Comparison of ENCODE assay signal across 10 cellular contexts in genomic region chr3:123724306-123724705, GRCh38.
DNase-seq lines count a peak whose midpoint lies in the region; ATAC-seq and TF ChIP-seq lines count a peak whose summit lies in the region.
"Had no signal": no experiment of that assay in that cellular context is flagged by ENCODE, and none has a peak within 500 bp of the region (broad histone marks: within the 10 kb centered on the region; RNA-seq: fewer than 3 reads in every experiment).

No MANE protein-coding gene starts in this region.

- no peak overlapping the region for H2BK120ac ChIP-seq in H9 (ENCODE audit: low read depth, low read length, poor library complexity, severe bottlenecking)

- H3K9me3 ChIP-seq in H9 (ENCODE audit: control insufficient read depth, low read depth, low read length) (no peaks in the 10 kb centered on the region), sigmoid colon (no peaks in the 10 kb centered on the region)

- no peak overlapping the region for H3T11ph ChIP-seq in H9 (ENCODE audit: low read length)

- H3K4me2 ChIP-seq in H9 (ENCODE audit: insufficient read depth, insufficient read length, low read length), result no peak overlapping the region

- H3K27ac Mint-ChIP-seq in H9, result no peak overlapping the region
- H3K27ac Mint-ChIP-seq: activated CD4-positive, alpha-beta T cell treated with anti-CD3 and anti-CD28 coated beads, Interleukin-2, amount 10 ng/mL, durations not matched to agents 7 days and 5 days; dendritic cell treated with granulocyte-macrophage colony-stimulating factor and Interleukin-4, amounts not matched to agents 40 ng/mL and 50 ng/mL, for 4 days had no signal

- no peaks in the 10 kb centered on the region for H3K27me3 Mint-ChIP-seq in H9 (ENCODE audit: low read depth)

- no peak overlapping the region for H2BK12ac ChIP-seq in H9 (ENCODE audit: insufficient read length, low read depth, low read length)

- H3K9me3 Mint-ChIP-seq in H9, result no peaks in the 10 kb centered on the region
- H3K9me3 Mint-ChIP-seq: activated CD4-positive, alpha-beta T cell treated with anti-CD3 and anti-CD28 coated beads, Interleukin-2, amount 10 ng/mL, durations not matched to agents 7 days and 5 days; dendritic cell treated with granulocyte-macrophage colony-stimulating factor and Interleukin-4, amounts not matched to agents 40 ng/mL and 50 ng/mL, for 4 days had no signal

- TF ChIP-seq CTCF in H9 (conservative IDR thresholded peaks at IDR 0.05) (peak; percentile 59), fibroblast of pulmonary artery (IDR thresholded peaks at IDR 0.05; ENCODE audit: low read length, missing control alignments) (peak; percentile 33), sigmoid colon (IDR thresholded peaks at IDR 0.05) (no peak)

- H3K36me3 ChIP-seq in sigmoid colon, result no peaks in the 10 kb centered on the region

- H3K56ac ChIP-seq in H9 (ENCODE audit: insufficient read length, low read depth, low read length), result no peak overlapping the region

- no peak for TF ChIP-seq POLR2A in sigmoid colon (IDR thresholded peaks at IDR 0.05)

- no peak overlapping the region for H2BK20ac ChIP-seq in H9 (ENCODE audit: low read depth, low read length, poor library complexity, severe bottlenecking)

- DNase-seq in H9 (peak; percentile 47), fibroblast of pulmonary artery (ENCODE audit: low read depth) (peak; percentile 33), sigmoid colon (no peak), DMS114 treated with DMSO at 0.1 percent for 48 hours (lab: John Stamatoyannopoulos, UW; ENCODE audit: unreplicated experiment) (no peak), Right ventricle myocardium superior (no peak)
- DNase-seq: stimulated activated CD4-positive, alpha-beta T cell treated with anti-CD3 and anti-CD28 coated beads, Interleukin-4, amount 100 ng/mL, for 4 hours had no signal

- H2AK5ac ChIP-seq in H9 (ENCODE audit: insufficient read length, low read length), result no peak overlapping the region

- H2BK15ac ChIP-seq in H9 (ENCODE audit: low read depth, low read length), result no peak overlapping the region

- H4K91ac ChIP-seq in H9 (ENCODE audit: insufficient read length, low read depth, low read length), result no peak overlapping the region

- H3K4me3 ChIP-seq in fibroblast of pulmonary artery (replicated peaks; ENCODE audit: low read depth, low read length), result no peak overlapping the region
- no peak overlapping the region for H3K4me3 ChIP-seq in sigmoid colon

- ATAC-seq in SK-N-SH treated with all-trans-retinoic acid at 6 μM for 48 hours (peak; percentile 2; the same call in 1 of the 3 replicates), Right ventricle myocardium superior (ENCODE audit: poor library complexity) (no peak), GM19397 (IDR thresholded peaks at IDR 0.05; ENCODE audit: unreplicated experiment) (no peak)

- H3K4me1 Mint-ChIP-seq in H9, result peaks cover 2% of the 10 kb centered on the region in 2 experiments; a peak in 2 of 4 replicates
- H3K4me1 Mint-ChIP-seq: activated CD4-positive, alpha-beta T cell treated with anti-CD3 and anti-CD28 coated beads, Interleukin-2, amount 10 ng/mL, durations not matched to agents 7 days and 5 days had no signal

- H4K20me1 ChIP-seq in H9 (ENCODE audit: control insufficient read depth, insufficient read depth, insufficient read length), result no peaks in the 10 kb centered on the region

- H3K18ac ChIP-seq in H9 (ENCODE audit: insufficient read length, low read depth, low read length), result no peak overlapping the region

- H3K14ac ChIP-seq in H9 (ENCODE audit: insufficient read depth, low read length), result no peak overlapping the region

- no peak overlapping the region for H2BK5ac ChIP-seq in H9 (ENCODE audit: insufficient read length, low read length)

- no peaks in the 10 kb centered on the region for H3K79me1 ChIP-seq in H9 (ENCODE audit: insufficient read depth, low read depth, low read length, poor library complexity, severe bottlenecking)

- no peaks in the 10 kb centered on the region for H3K23me2 ChIP-seq in H9 (ENCODE audit: insufficient read length, low read depth, low read length, poor library complexity, severe bottlenecking)

- intact Hi-C loops in sigmoid colon (cut with DNase I) (no loop called here), Right ventricle myocardium superior (cut with DNase I) (no loop called here)

- no peak overlapping the region for H3K27ac ChIP-seq in H9 (ENCODE audit: insufficient read length, low read depth, low read length)
- H3K27ac ChIP-seq in sigmoid colon, result peak overlapping the region in 3 of 4 donors; percentile 69 to 92 (median 74)

- WGBS in H9 (ENCODE audit: extremely low coverage, insufficient read length, low lambda C conversion rate), result no CpG with 5 or more reads among the region's 3 CpGs
- WGBS in sigmoid colon, 2 donors, result 15 to 47% methylated on average over 3 of the region's 3 CpGs

- H3K4me3 Mint-ChIP-seq in H9, result no peak overlapping the region
- H3K4me3 Mint-ChIP-seq: activated CD4-positive, alpha-beta T cell treated with anti-CD3 and anti-CD28 coated beads, Interleukin-2, amount 10 ng/mL, durations not matched to agents 7 days and 5 days; dendritic cell treated with granulocyte-macrophage colony-stimulating factor and Interleukin-4, amounts not matched to agents 40 ng/mL and 50 ng/mL, for 4 days had no signal

- H3K4ac ChIP-seq in H9 (ENCODE audit: low read depth, low read length), result no peak overlapping the region

- no peak overlapping the region for H4K8ac ChIP-seq in H9 (replicated peaks; ENCODE audit: insufficient read length, low read depth, low read length)

- H2AFZ ChIP-seq in H9 (ENCODE audit: low read length), result no peak overlapping the region

- H3K23ac ChIP-seq in H9 (ENCODE audit: insufficient read length, low read depth, low read length), result no peak overlapping the region

- peak overlapping the region; percentile 36 for H4K5ac ChIP-seq in H9 (ENCODE audit: insufficient read length, low read depth, low read length)

- H3K27me3 ChIP-seq in H9 (ENCODE audit: insufficient read depth, low read length) (no peaks in the 10 kb centered on the region), sigmoid colon (no peaks in the 10 kb centered on the region)

- no peaks in the 10 kb centered on the region for H3K4me1 ChIP-seq in H9 (ENCODE audit: insufficient read depth, low read length)
- H3K4me1 ChIP-seq in sigmoid colon, result peaks cover 0 to 43% (median 38%) of the 10 kb centered on the region in 4 donors

- no peaks in the 10 kb centered on the region for H3K79me2 ChIP-seq in H9 (ENCODE audit: insufficient read depth, low read length)

- TF ChIP-seq EP300 in sigmoid colon (IDR thresholded peaks at IDR 0.05), result no peak

- H3K36me3 Mint-ChIP-seq in H9 (ENCODE audit: insufficient read depth in 1 of 3, low read depth in 3 of 3), result no peaks in the 10 kb centered on the region

- H3K9ac ChIP-seq in H9 (ENCODE audit: extremely low read depth, insufficient read length, low read length), result no peak overlapping the region

TF ChIP-seq in SK-N-SH treated with all-trans-retinoic acid at 6 μM for 48 hours, 23 proteins besides CTCF, POLR2A, EP300 and RAD21:
- TF ChIP-seq ZNF565 (CRISPR knock-in tag; conservative IDR thresholded peaks at IDR 0.05; ENCODE audit: low read depth), result no peak
- no peak for TF ChIP-seq ISL1 (CRISPR knock-in tag; IDR thresholded peaks at IDR 0.05)
- no peak for TF ChIP-seq ESRRG (CRISPR knock-in tag; IDR thresholded peaks at IDR 0.05)
- no peak for TF ChIP-seq GLIS3 (CRISPR knock-in tag; IDR thresholded peaks at IDR 0.05)
- TF ChIP-seq ZC3H10 (CRISPR knock-in tag; IDR thresholded peaks at IDR 0.05), result no peak
- TF ChIP-seq ZNF70 (CRISPR knock-in tag; IDR thresholded peaks at IDR 0.05), result no peak
- TF ChIP-seq OSR1 (CRISPR knock-in tag; IDR thresholded peaks at IDR 0.05), result no peak
- no peak for TF ChIP-seq CREB5 (CRISPR knock-in tag; IDR thresholded peaks at IDR 0.05; ENCODE audit: low read depth)
- TF ChIP-seq POU6F1 (CRISPR knock-in tag; IDR thresholded peaks at IDR 0.05; ENCODE audit: borderline replicate concordance, low read depth), result no peak
- no peak for TF ChIP-seq CSDC2 (CRISPR knock-in tag; IDR thresholded peaks at IDR 0.05)
- TF ChIP-seq TCF4 (CRISPR knock-in tag; IDR thresholded peaks at IDR 0.05; ENCODE audit: borderline replicate concordance), result no peak
- no peak for TF ChIP-seq BACH2 (CRISPR knock-in tag; IDR thresholded peaks at IDR 0.05; ENCODE audit: borderline replicate concordance)
- no peak for TF ChIP-seq ZNF8 (CRISPR knock-in tag; IDR thresholded peaks at IDR 0.05)

Comparison
In these comparisons a context has a peak if more than half of its experiments do, and no peak if none do; other contexts are left out.
1. DNase-seq: peak in H9 (single experiment) and fibroblast of pulmonary artery (single experiment); none in sigmoid colon (single experiment), DMS114 treated with DMSO at 0.1 percent for 48 hours (single experiment) and Right ventricle myocardium superior (single experiment).
2. CTCF ChIP-seq: peak in H9 (single experiment) and fibroblast of pulmonary artery (single experiment); none in sigmoid colon (0 of 4).